Comparison of ENCODE assay signal across 9 cellular contexts in genomic region chr3:5016218-5017161, GRCh38.
A peak's percentile ranks its signal among the peaks of the same experiment; 100 is the strongest.
DNase-seq lines count a peak whose midpoint lies in the region; ATAC-seq and TF ChIP-seq lines count a peak whose summit lies in the region.
"Had no signal": no experiment of that assay in that cellular context is flagged by ENCODE, and none has a peak within 500 bp of the region (broad histone marks: within the 10 kb centered on the region; RNA-seq: fewer than 3 reads in every experiment).

No MANE protein-coding gene starts in this region.

- H3K36me3 ChIP-seq in BLaER1: no peaks in the 10 kb centered on the region
- H3K36me3 ChIP-seq: thoracic aorta had no signal

- TF ChIP-seq CTCF in epithelial cell of esophagus (IDR thresholded peaks at IDR 0.05; ENCODE audit: insufficient read depth, low read depth, low read length, missing control alignments) (no peak), nephron progenitor cell (IDR thresholded peaks at IDR 0.05) (no peak)

- no peaks in the 10 kb centered on the region for H4K20me1 ChIP-seq in BLaER1

- H3K4me3 Mint-ChIP-seq in nephron progenitor cell: no peak overlapping the region

- no peaks in the 10 kb centered on the region for H3K9me3 ChIP-seq in BLaER1
- H3K9me3 ChIP-seq: thoracic aorta had no signal

- H3K27me3 Mint-ChIP-seq in nephron progenitor cell (ENCODE audit: low read depth, poor library complexity): peaks cover 3% of the 10 kb centered on the region

- ATAC-seq in GM19324 (IDR thresholded peaks at IDR 0.05; ENCODE audit: low FRiP score, unreplicated experiment): peak; percentile 64
- peak; percentile 55 for ATAC-seq in HG03196 (IDR thresholded peaks at IDR 0.05; ENCODE audit: unreplicated experiment)

- H3K4me1 Mint-ChIP-seq in nephron progenitor cell: peaks cover 73% of the 10 kb centered on the region

- no peak overlapping the region for H3K27ac ChIP-seq in BLaER1

- H3K36me3 Mint-ChIP-seq in nephron progenitor cell (ENCODE audit: low read depth): no peaks in the 10 kb centered on the region

- H3K9ac ChIP-seq in BLaER1: no peak overlapping the region

- DNase-seq in SKM-1 (lab: John Stamatoyannopoulos, UW; ENCODE audit: unreplicated experiment) (peak; percentile 67), epithelial cell of esophagus (ENCODE audit: low read depth) (peak; percentile 82), pons (ENCODE audit: low spot score) (peak; percentile 46), nephron progenitor cell (no peak)
- no peak for DNase-seq in activated CD4-positive, CD25-positive, alpha-beta regulatory T cell treated with anti-CD3 and anti-CD28 coated beads, Interleukin-2, amount 50 U/mL, for 72 hours

- no peaks in the 10 kb centered on the region for H3K9me3 Mint-ChIP-seq in nephron progenitor cell

- H3K4me2 ChIP-seq in BLaER1: peak overlapping the region; percentile 44

- no peaks in the 10 kb centered on the region for H3K27me3 ChIP-seq in BLaER1

- H3K27ac Mint-ChIP-seq in nephron progenitor cell: no peak overlapping the region

- H3K4me3 ChIP-seq in BLaER1 (no peak overlapping the region), epithelial cell of esophagus (ENCODE audit: low read length) (no peak overlapping the region)
- H3K4me3 ChIP-seq: thoracic aorta had no signal

- peaks cover 42% of the 10 kb centered on the region for H3K4me1 ChIP-seq in BLaER1

Comparison
In these comparisons a context has a peak if more than half of its experiments do, and no peak if none do; other contexts are left out.
1. DNase-seq: peak in SKM-1 (single experiment), epithelial cell of esophagus (single experiment) and pons (single experiment); none in nephron progenitor cell (single experiment) and activated CD4-positive, CD25-positive, alpha-beta regulatory T cell treated with anti-CD3 and anti-CD28 coated beads, Interleukin-2, amount 50 U/mL, for 72 hours (single experiment).